Comparison of ENCODE assay signal across 8 cellular contexts in the genomic region with DNA sequence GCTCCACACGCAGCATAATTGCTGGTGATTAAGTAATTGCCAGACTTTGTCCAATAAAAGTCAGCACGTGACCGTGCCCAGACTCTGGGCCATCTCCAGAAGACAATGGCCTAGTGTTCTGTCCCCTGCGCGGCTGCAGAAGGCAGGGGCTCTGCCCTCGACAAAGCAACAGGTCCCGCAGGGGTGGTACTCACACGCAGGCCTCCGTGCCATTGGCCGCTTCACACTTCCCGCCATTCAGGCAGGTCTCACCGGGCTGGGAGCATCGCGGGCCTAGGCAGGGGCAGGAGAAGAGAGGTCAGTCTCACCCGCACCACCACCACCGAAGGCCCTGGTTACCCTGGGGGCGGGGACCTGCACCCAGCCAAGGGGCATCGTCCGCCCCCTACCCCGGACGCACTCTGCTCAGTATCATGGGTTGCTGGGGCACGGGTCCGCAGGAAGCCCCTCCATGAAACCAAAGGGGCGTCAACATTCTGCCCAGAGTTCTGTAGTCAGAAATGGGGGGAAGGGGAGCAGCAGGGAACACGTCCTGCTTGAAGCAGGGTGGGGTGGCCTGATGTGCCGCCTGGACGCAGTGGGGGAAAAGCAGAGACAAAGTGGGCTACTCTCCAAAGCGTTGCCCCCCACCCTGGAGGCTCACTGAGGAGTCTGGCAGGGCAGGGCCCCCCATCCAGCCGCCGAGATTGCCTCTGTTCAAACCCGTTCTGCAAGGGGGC. TPM values are rescaled to one million over a fixed set of nuclear protein-coding genes. Genes with fewer than 3 reads are reported as not detected.
DNase-seq lines count a peak whose midpoint lies in the region; ATAC-seq and TF ChIP-seq lines count a peak whose summit lies in the region.

No MANE protein-coding gene starts in this region.

- H3K27me3 ChIP-seq in ectodermal cell (ENCODE audit: control insufficient read depth, insufficient read depth, low read length, poor library complexity, severe bottlenecking) (peaks cover 16% of the 10 kb centered on the region), mucosa of rectum (ENCODE audit: control insufficient read depth in 2 of 2, insufficient read depth in 2 of 2, low read length in 2 of 2) (no peaks in the 10 kb centered on the region)

- H3K4me1 ChIP-seq in ectodermal cell (ENCODE audit: control insufficient read depth, insufficient read depth, low read length) (peaks cover 44% of the 10 kb centered on the region), mucosa of rectum (ENCODE audit: control insufficient read depth in 2 of 2, insufficient read depth in 2 of 2, low read length in 2 of 2) (peaks cover 66% of the 10 kb centered on the region in 2 donors)

- no peak for ATAC-seq in HG03095 (IDR thresholded peaks at IDR 0.05; ENCODE audit: unreplicated experiment)

- H3K27ac ChIP-seq in 22Rv1 (peak overlapping the region; percentile 100), ectodermal cell (ENCODE audit: insufficient read depth, low read depth, low read length, poor library complexity, severe bottlenecking) (no peak overlapping the region), mucosa of rectum (ENCODE audit: low read depth in 2 of 2, low read length in 2 of 2) (peak overlapping the region; percentile 87 to 90)

- TF ChIP-seq CTCF in 22Rv1 (IDR thresholded peaks at IDR 0.05): no peak
- TF ChIP-seq CTCF in LNCaP clone FGC (IDR thresholded peaks at IDR 0.05; ENCODE audit: control insufficient read depth, extremely low read depth, insufficient read depth): no peak

- H3K36me3 ChIP-seq in ectodermal cell (ENCODE audit: control insufficient read depth, insufficient read depth, low read length) (no peaks in the 10 kb centered on the region), mucosa of rectum (ENCODE audit: control insufficient read depth in 2 of 2, insufficient read depth in 2 of 2, low read length in 2 of 2) (peaks cover 0 to 16% of the 10 kb centered on the region in 2 donors)

- WGBS in ectodermal cell, 2 experiments: 69 to 70% methylated on average over 31 of the region's 31 CpGs

- H3K4me3 ChIP-seq in LNCaP clone FGC (ENCODE audit: low read depth, low read length): peak overlapping the region; percentile 81
- H3K4me3 ChIP-seq in ectodermal cell (ENCODE audit: insufficient read depth, low read depth, low read length): peak overlapping the region; percentile 76
- H3K4me3 ChIP-seq in mucosa of rectum (ENCODE audit: low read length in 2 of 2): peak overlapping the region; percentile 77 to 82

- DNase-seq in LNCaP clone FGC (ENCODE audit: low read depth): no peak
- no peak for DNase-seq in OCI-M1 (lab: John Stamatoyannopoulos, UW)
- no peak for DNase-seq in kidney glomerular epithelial cell (lab: John Stamatoyannopoulos, UW)
- no peak for DNase-seq in stimulated activated CD4-positive, alpha-beta T cell treated with anti-CD3 and anti-CD28 coated beads, Interleukin-1b, Interleukin-23, amount 100 ng/mL, for 48 hours

- H3K9me3 ChIP-seq in ectodermal cell (ENCODE audit: control insufficient read depth, low read length) (no peaks in the 10 kb centered on the region), mucosa of rectum (ENCODE audit: control insufficient read depth in 2 of 2, low read length in 2 of 2) (no peaks in the 10 kb centered on the region)

- H3K9ac ChIP-seq in mucosa of rectum (ENCODE audit: low read depth in 1 of 2, low read length in 2 of 2): peak overlapping the region; percentile 56 to 83

RNA-seq across cellular contexts. Expression of gene NOTCH1, which starts 1.9 kb away (rescaled TPM):
- 24.9 TPM for polyA plus RNA-seq in ectodermal cell (2013, experiment 1 of 4)
- 32.4 TPM for polyA plus RNA-seq in ectodermal cell (2013, experiment 2 of 4)
- polyA plus RNA-seq in ectodermal cell (2013, experiment 3 of 4): 24.0 TPM
- polyA plus RNA-seq in ectodermal cell (2013, experiment 4 of 4): 28.5 TPM
